In genomic region chr4:176894498-176894897, GRCh38 we compare ENCODE assay signal across 30 cellular contexts.
"Had no signal": no experiment of that assay in that cellular context is flagged by ENCODE, and none has a peak within 500 bp of the region (broad histone marks: within the 10 kb centered on the region; RNA-seq: fewer than 3 reads in every experiment).

No MANE protein-coding gene starts in this region.

- H3K9me3 ChIP-seq: ascending aorta, body of pancreas, SJCRH30 had no signal

- DNase-seq: activated B cell treated with CpG ODN at 0.5 μM for 24 hours; activated CD4-positive, alpha-beta T cell treated with anti-CD3 and anti-CD28 coated beads for 1 hour; activated CD4-positive, alpha-beta T cell treated with anti-CD3 and anti-CD28 coated beads, Interleukin-2, amount 10 ng/mL, durations not matched to agents 24 days and 14 days; activated CD4-positive, alpha-beta T cell treated with anti-CD3 and anti-CD28 coated beads, Interleukin-2, amount 50 U/mL, for 48 hours; activated CD8-positive, alpha-beta memory T cell treated with anti-CD3 and anti-CD28 coated beads for 24 hours; activated effector memory CD4-positive, alpha-beta T cell treated with anti-CD3 and anti-CD28 coated beads, Interleukin-2, amount 50 U/mL, for 16 hours; activated naive CD4-positive, alpha-beta T cell treated with Interleukin-2 at 50 U/mL for 16 hours; activated naive CD8-positive, alpha-beta T cell treated with anti-CD3 and anti-CD28 coated beads, Interleukin-2, amount 50 U/mL, for 24 hours; activated T-cell treated with anti-CD3 and anti-CD28 coated beads, Interleukin-2, amount 50 U/mL, for 4 hours; amniotic stem cell; body of pancreas; central memory CD4-positive, alpha-beta T cell; Kasumi-1; NCI-H1092; NCI-H1417; NCI-H1694; NCI-H2029; NCI-H2107; NCI-H2171 treated with DMSO at 0.1 percent for 48 hours; NCI-H226; NCI-H510A; NCI-H526 treated with DMSO at 0.1 percent for 48 hours; NCI-H82; Right ventricle myocardium superior; SJCRH30; T-helper 9 cell had no signal

- H3K27me3 ChIP-seq: ascending aorta, body of pancreas, SJCRH30 had no signal

- H3K36me3 ChIP-seq: ascending aorta, SJCRH30 had no signal

- H3K27ac ChIP-seq: ascending aorta, body of pancreas, RWPE1, SJCRH30 had no signal

- H3K4me1 ChIP-seq: ascending aorta, body of pancreas, SJCRH30 had no signal

- FAIRE-seq: bronchial epithelial cell had no signal

- H3K4me3 ChIP-seq: ascending aorta, body of pancreas, SJCRH30 had no signal

- ATAC-seq: activated naive CD4-positive, alpha-beta T cell treated with anti-CD3 and anti-CD28 coated beads, Interleukin-2, amount 50 U/mL, for 72 hours; activated naive CD8-positive, alpha-beta T cell treated with anti-CD3 and anti-CD28 coated beads, Interleukin-2, amount 50 U/mL, for 24 hours; activated T-cell treated with anti-CD3 and anti-CD28 coated beads, Interleukin-2, amount 50 U/mL, for 4 hours; body of pancreas had no signal
